25 cellular contexts compared by ENCODE assay signal in the genomic region with DNA sequence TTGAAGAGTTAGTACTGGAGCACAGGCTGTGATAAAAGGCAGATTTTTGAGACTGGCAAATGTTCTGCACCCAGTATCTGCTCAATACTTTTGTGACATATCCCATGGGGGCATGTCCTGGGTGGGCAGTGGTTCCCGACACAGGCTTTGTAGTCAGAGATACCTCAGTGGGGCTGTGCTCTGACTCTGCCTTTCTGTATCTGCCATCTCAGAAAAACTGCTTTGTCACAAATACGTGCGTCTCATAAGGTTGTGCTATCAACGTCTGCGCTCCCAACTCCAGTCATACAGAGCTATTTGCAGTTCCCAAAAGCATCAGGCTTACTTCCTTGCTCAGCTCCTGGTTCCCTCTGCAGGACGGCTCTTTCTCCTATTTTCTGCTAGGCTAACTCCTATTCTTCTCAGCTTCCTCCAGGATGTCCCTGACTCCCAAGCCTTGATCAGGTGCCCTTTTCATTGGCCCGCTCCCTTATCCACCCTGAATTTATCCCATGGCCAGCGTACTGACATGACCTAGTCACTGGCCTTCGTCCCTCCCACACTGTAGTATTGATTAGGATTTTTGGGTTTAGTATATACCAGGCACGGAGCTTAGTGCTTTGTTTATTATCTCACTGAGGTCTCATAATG.
"Had no signal": no experiment of that assay in that cellular context is flagged by ENCODE, and none has a peak within 500 bp of the region (broad histone marks: within the 10 kb centered on the region; RNA-seq: fewer than 3 reads in every experiment).

No MANE protein-coding gene starts in this region.

- H3K36me3 ChIP-seq: Peyer's patch had no signal

- H3K27ac Mint-ChIP-seq: activated CD4-positive, alpha-beta memory T cell treated with anti-CD3 and anti-CD28 coated beads for 36 hours; activated CD4-positive, alpha-beta T cell treated with anti-CD3 and anti-CD28 coated beads, Interleukin-2, amount 10 ng/mL, durations not matched to agents 7 days and 5 days; activated naive CD8-positive, alpha-beta T cell treated with anti-CD3 and anti-CD28 coated beads, Interleukin-2, amount 50 U/mL, for 24 hours; T-helper 1 cell treated with Interleukin-12 subunit alpha and Interleukin-12 subunit beta and Interleukin-4 antibody, amounts not matched to agents 30 μg/mL and 1 μg/mL, for 36 hours had no signal

- DNase-seq: activated CD4-positive, alpha-beta memory T cell treated with anti-CD3 and anti-CD28 coated beads for 36 hours; activated CD4-positive, alpha-beta T cell treated with anti-CD3 and anti-CD28 coated beads, Interleukin-2, amount 10 ng/mL, durations not matched to agents 7 days and 5 days; activated CD4-positive, CD25-positive, alpha-beta regulatory T cell; activated CD8-positive, alpha-beta memory T cell treated with anti-CD3 and anti-CD28 coated beads for 24 hours; activated effector memory CD4-positive, alpha-beta T cell treated with anti-CD3 and anti-CD28 coated beads, Interleukin-2, amount 50 U/mL, for 16 hours; activated naive CD4-positive, alpha-beta T cell treated with Interleukin-2 at 50 U/mL for 16 hours; activated naive CD8-positive, alpha-beta T cell treated with anti-CD3 and anti-CD28 coated beads, Interleukin-2, amount 50 U/mL, for 24 hours; activated T-cell treated with anti-CD3 and anti-CD28 coated beads, Interleukin-2, amount 50 U/mL, for 4 hours; amniotic stem cell; brain microvascular endothelial cell; MG63; MV-4-11; NCI-H1105; NCI-H1436 treated with DMSO at 0.1 percent for 48 hours; NCI-H187; NCI-H2081; NCI-H510A treated with DMSO at 0.1 percent for 48 hours; NCI-H69; NK-92 treated with Interleukin-12 subunit alpha and Interleukin-12 subunit beta, amount 100 ng/mL, for 24 hours; Peyer's patch; SHP77 treated with DMSO at 0.1 percent for 48 hours had no signal

- H3K4me3 Mint-ChIP-seq: activated CD4-positive, alpha-beta memory T cell treated with anti-CD3 and anti-CD28 coated beads for 36 hours; activated CD4-positive, alpha-beta T cell treated with anti-CD3 and anti-CD28 coated beads, Interleukin-2, amount 10 ng/mL, durations not matched to agents 7 days and 5 days; activated naive CD8-positive, alpha-beta T cell treated with anti-CD3 and anti-CD28 coated beads, Interleukin-2, amount 50 U/mL, for 24 hours; activated T-cell treated with anti-CD3 and anti-CD28 coated beads, Interleukin-2, amount 50 U/mL, for 4 hours; T-helper 1 cell treated with Interleukin-12 subunit alpha and Interleukin-12 subunit beta and Interleukin-4 antibody, amounts not matched to agents 30 μg/mL and 1 μg/mL, for 36 hours had no signal

- H3K4me1 ChIP-seq: Peyer's patch had no signal

- H3K9me3 ChIP-seq: MG63, Peyer's patch had no signal

- H3K27ac ChIP-seq: brain microvascular endothelial cell, cardiac muscle cell, Peyer's patch, RWPE1 had no signal

- H3K27me3 Mint-ChIP-seq: activated CD4-positive, alpha-beta memory T cell treated with anti-CD3 and anti-CD28 coated beads for 36 hours; activated CD4-positive, alpha-beta T cell treated with anti-CD3 and anti-CD28 coated beads, Interleukin-2, amount 10 ng/mL, durations not matched to agents 7 days and 5 days; activated naive CD8-positive, alpha-beta T cell treated with anti-CD3 and anti-CD28 coated beads, Interleukin-2, amount 50 U/mL, for 24 hours had no signal

- H3K4me3 ChIP-seq: cardiac muscle cell, MG63, Peyer's patch had no signal

- H3K9me3 Mint-ChIP-seq: activated CD4-positive, alpha-beta memory T cell treated with anti-CD3 and anti-CD28 coated beads for 36 hours; activated CD4-positive, alpha-beta T cell treated with anti-CD3 and anti-CD28 coated beads, Interleukin-2, amount 10 ng/mL, durations not matched to agents 7 days and 5 days; activated naive CD4-positive, alpha-beta T cell treated with anti-CD3 and anti-CD28 coated beads, Interleukin-2, amount 50 U/mL, for 72 hours; activated naive CD8-positive, alpha-beta T cell treated with anti-CD3 and anti-CD28 coated beads, Interleukin-2, amount 50 U/mL, for 24 hours; activated T-cell treated with anti-CD3 and anti-CD28 coated beads, Interleukin-2, amount 50 U/mL, for 4 hours; T-helper 1 cell treated with Interleukin-12 subunit alpha and Interleukin-12 subunit beta and Interleukin-4 antibody, amounts not matched to agents 30 μg/mL and 1 μg/mL, for 36 hours had no signal

- H3K27me3 ChIP-seq: brain microvascular endothelial cell, cardiac muscle cell, MG63, Peyer's patch had no signal

- ATAC-seq: activated naive CD4-positive, alpha-beta T cell treated with anti-CD3 and anti-CD28 coated beads, Interleukin-2, amount 50 U/mL, for 72 hours; activated naive CD8-positive, alpha-beta T cell treated with anti-CD3 and anti-CD28 coated beads, Interleukin-2, amount 50 U/mL, for 24 hours; activated T-cell treated with anti-CD3 and anti-CD28 coated beads, Interleukin-2, amount 50 U/mL, for 4 hours had no signal
